ENCODE assay signal across 39 cellular contexts in genomic region chr11:123800041-123800440, GRCh38. TPM values are rescaled to one million over a fixed set of nuclear protein-coding genes. Genes with fewer than 3 reads are reported as not detected.
DNase-seq lines count a peak whose midpoint lies in the region; ATAC-seq, FAIRE-seq and TF ChIP-seq lines count a peak whose summit lies in the region.
"Had no signal": no experiment of that assay in that cellular context is flagged by ENCODE, and none has a peak within 500 bp of the region (broad histone marks: within the 10 kb centered on the region; RNA-seq: fewer than 3 reads in every experiment).

No MANE protein-coding gene starts in this region.

- peak overlapping the region; percentile 50 for H2AFZ ChIP-seq in H9 (ENCODE audit: low read length)

- H3K4me1 ChIP-seq in BLaER1 (peaks cover 44% of the 10 kb centered on the region), H9 (ENCODE audit: insufficient read depth, low read length) (no peaks in the 10 kb centered on the region), small intestine (ENCODE audit: control insufficient read depth in 2 of 2, insufficient read depth in 1 of 2, low read depth in 1 of 2, low read length in 1 of 2) (no peaks in the 10 kb centered on the region)
- H3K4me1 ChIP-seq: A549, HAP-1, heart left ventricle, psoas muscle, upper lobe of right lung had no signal

- no peaks in the 10 kb centered on the region for H3K79me2 ChIP-seq in H9 (ENCODE audit: insufficient read depth, low read length)

- H2BK20ac ChIP-seq in H9 (ENCODE audit: low read depth, low read length, poor library complexity, severe bottlenecking): no peak overlapping the region

- H2BK15ac ChIP-seq in H9 (ENCODE audit: low read depth, low read length): no peak overlapping the region; the same call in 1 of the 2 replicates

- no peaks in the 10 kb centered on the region for H3K27me3 ChIP-seq in BLaER1
- no peaks in the 10 kb centered on the region for H3K27me3 ChIP-seq in H9 (ENCODE audit: insufficient read depth, low read length)
- no peaks in the 10 kb centered on the region for H3K27me3 ChIP-seq in small intestine (ENCODE audit: control insufficient read depth in 2 of 2, insufficient read depth in 2 of 2, low read length in 2 of 2)
- H3K27me3 ChIP-seq: brain microvascular endothelial cell, heart left ventricle, MG63, upper lobe of right lung had no signal

- no peak for DNase-seq in H9
- peak; percentile 93 for DNase-seq in NCI-H82 (lab: John Stamatoyannopoulos, UW)
- peak; percentile 93 for DNase-seq in myocyte (ENCODE audit: low read depth)
- no peak for DNase-seq in EL
- DNase-seq in DMS153 (lab: John Stamatoyannopoulos, UW): no peak
- DNase-seq in small intestine: no peak
- DNase-seq: activated CD4-positive, alpha-beta T cell treated with anti-CD3 and anti-CD28 coated beads for 48 hours; activated naive CD4-positive, alpha-beta T cell treated with anti-CD3 and anti-CD28 coated beads, Interleukin-2, amount 50 U/mL, for 16 hours; activated T-cell treated with anti-CD3 and anti-CD28 coated beads for 4 hours; amniotic stem cell; brain microvascular endothelial cell; CD4-positive, alpha-beta memory T cell; cerebellar nuclear complex; dermis blood vessel endothelial cell; endodermal cell; foreskin fibroblast; heart left ventricle; KBM-7; MG63; naive thymus-derived CD4-positive, alpha-beta T cell; NCI-H1105 treated with DMSO at 0.1 percent for 48 hours; NCI-H510A treated with DMSO at 0.1 percent for 48 hours; psoas muscle; SIG-M5; stimulated activated naive B cell treated with anti-CD40 and anti-IgM and Interleukin-4, amounts not matched to agents 10 μg/mL and 1 μg/mL and 100 μg/mL, for 72 hours; T1000; upper lobe of right lung had no signal

- no peak overlapping the region for H3T11ph ChIP-seq in H9 (ENCODE audit: low read length)

- H3K18ac ChIP-seq in H9 (ENCODE audit: insufficient read length, low read depth, low read length): no peak overlapping the region

- H3K27me3 Mint-ChIP-seq in H9 (ENCODE audit: low read depth): no peaks in the 10 kb centered on the region

- H4K20me1 ChIP-seq in BLaER1 (no peaks in the 10 kb centered on the region), H9 (ENCODE audit: control insufficient read depth, insufficient read depth, insufficient read length) (no peaks in the 10 kb centered on the region)

- no peak overlapping the region for H3K4ac ChIP-seq in H9 (ENCODE audit: low read depth, low read length)

- peak overlapping the region; percentile 69 for H3K4me2 ChIP-seq in BLaER1
- no peak overlapping the region for H3K4me2 ChIP-seq in H9 (ENCODE audit: insufficient read depth, insufficient read length, low read length)
- H3K4me2 ChIP-seq: A549 had no signal

- no peak overlapping the region for H4K5ac ChIP-seq in H9 (ENCODE audit: insufficient read length, low read depth, low read length)

- no peak for FAIRE-seq in small intestine (lab: Jason Lieb, UNC)
- FAIRE-seq: A549, GM12891, keratinocyte had no signal

- no peak overlapping the region for H2BK120ac ChIP-seq in H9 (ENCODE audit: low read depth, low read length, poor library complexity, severe bottlenecking)

- no peak overlapping the region for H3K14ac ChIP-seq in H9 (ENCODE audit: insufficient read depth, low read length)

- H3K4me3 ChIP-seq in BLaER1 (no peak overlapping the region), small intestine (ENCODE audit: low read depth in 1 of 2, low read length in 2 of 2) (no peak overlapping the region)
- H3K4me3 ChIP-seq: A549, HAP-1, heart left ventricle, MG63, psoas muscle, upper lobe of right lung had no signal

- H3K4me1 Mint-ChIP-seq in H9: peaks cover 14 to 27% of the 10 kb centered on the region in 2 experiments
- H3K4me1 Mint-ChIP-seq: CD4-positive, alpha-beta memory T cell had no signal

- no peak overlapping the region for H3K23ac ChIP-seq in H9 (ENCODE audit: insufficient read length, low read depth, low read length)

- H3K36me3 ChIP-seq in BLaER1 (no peaks in the 10 kb centered on the region), small intestine (ENCODE audit: control insufficient read depth in 2 of 2, insufficient read depth in 2 of 2, low read length in 2 of 2) (no peaks in the 10 kb centered on the region)
- H3K36me3 ChIP-seq: brain microvascular endothelial cell, HAP-1, heart left ventricle, MG63, upper lobe of right lung had no signal

- no peak for ATAC-seq in HG03457 (IDR thresholded peaks at IDR 0.05; ENCODE audit: unreplicated experiment)
- ATAC-seq: A549; heart left ventricle; naive thymus-derived CD4-positive, alpha-beta T cell; Panc1; psoas muscle; stimulated activated naive B cell treated with anti-CD40 and anti-IgM and Interleukin-4, amounts not matched to agents 10 μg/mL and 1 μg/mL and 100 μg/mL, for 72 hours; upper lobe of right lung had no signal

- H3K23me2 ChIP-seq in H9 (ENCODE audit: insufficient read length, low read depth, low read length, poor library complexity, severe bottlenecking): no peaks in the 10 kb centered on the region

- no peak overlapping the region; the same call in 1 of the 2 replicates for H3K27ac ChIP-seq in BLaER1
- no peak overlapping the region for H3K27ac ChIP-seq in H9 (ENCODE audit: insufficient read length, low read depth, low read length)
- H3K27ac ChIP-seq in small intestine (ENCODE audit: low read depth in 1 of 2, low read length in 1 of 2): no peak overlapping the region
- H3K27ac ChIP-seq: A549, brain microvascular endothelial cell, heart left ventricle, HL-60, psoas muscle, upper lobe of right lung, VCaP had no signal

- H3K9me3 ChIP-seq in BLaER1 (peaks cover 9% of the 10 kb centered on the region), H9 (ENCODE audit: control insufficient read depth, low read depth, low read length) (no peaks in the 10 kb centered on the region), small intestine (ENCODE audit: control insufficient read depth, low read depth) (no peaks in the 10 kb centered on the region)
- H3K9me3 ChIP-seq: A549, HAP-1, heart left ventricle, MG63, psoas muscle, upper lobe of right lung had no signal

- no peak overlapping the region for H3K4me3 Mint-ChIP-seq in H9
- H3K4me3 Mint-ChIP-seq: CD4-positive, alpha-beta memory T cell; endodermal cell; naive thymus-derived CD4-positive, alpha-beta T cell; stimulated activated naive B cell treated with anti-CD40 and anti-IgM and Interleukin-4, amounts not matched to agents 10 μg/mL and 1 μg/mL and 100 μg/mL, for 72 hours had no signal

- no peak overlapping the region for H3K27ac Mint-ChIP-seq in H9
- H3K27ac Mint-ChIP-seq: activated T-helper 2 cell treated with anti-CD3 and anti-CD28 coated beads, Interferon-gamma antibody, Interleukin-2, Interleukin-4, amounts not matched to agents 10 μg/mL and 5 μg/mL and 100 μg/mL, durations not matched to agents 14 hours and 24 hours and 36 hours; CD4-positive, alpha-beta memory T cell; endodermal cell; naive thymus-derived CD4-positive, alpha-beta T cell; stimulated activated naive B cell treated with anti-CD40 and anti-IgM and Interleukin-4, amounts not matched to agents 10 μg/mL and 1 μg/mL and 100 μg/mL, for 72 hours had no signal

- H2BK5ac ChIP-seq in H9 (ENCODE audit: insufficient read length, low read length): no peak overlapping the region

- peaks cover 0 to 10% (median 9%) of the 10 kb centered on the region in 3 experiments; a peak in 6 of 7 replicates for H3K36me3 Mint-ChIP-seq in H9 (ENCODE audit: insufficient read depth in 1 of 3, low read depth in 3 of 3)
- H3K36me3 Mint-ChIP-seq: CD4-positive, alpha-beta memory T cell; naive thymus-derived CD4-positive, alpha-beta T cell; stimulated activated naive B cell treated with anti-CD40 and anti-IgM and Interleukin-4, amounts not matched to agents 10 μg/mL and 1 μg/mL and 100 μg/mL, for 72 hours had no signal

- no peaks in the 10 kb centered on the region for H3K79me1 ChIP-seq in H9 (ENCODE audit: insufficient read depth, low read depth, low read length, poor library complexity, severe bottlenecking)

- H2BK12ac ChIP-seq in H9 (ENCODE audit: insufficient read length, low read depth, low read length): no peak overlapping the region

- no CpG with 5 or more reads among the region's 3 CpGs for WGBS in H9 (ENCODE audit: extremely low coverage, insufficient read length, low lambda C conversion rate)
- 69 to 84% (median 79%) methylated on average over 3 of the region's 3 CpGs for WGBS in small intestine, 3 donors

- H4K8ac ChIP-seq in H9 (replicated peaks; ENCODE audit: insufficient read length, low read depth, low read length): no peak overlapping the region

- H3K9me3 Mint-ChIP-seq in H9: peaks cover 5 to 8% of the 10 kb centered on the region in 2 experiments; a peak in 4 of 5 replicates
- H3K9me3 Mint-ChIP-seq: activated T-helper 2 cell treated with anti-CD3 and anti-CD28 coated beads, Interferon-gamma antibody, Interleukin-2, Interleukin-4, amounts not matched to agents 10 μg/mL and 5 μg/mL and 100 μg/mL, durations not matched to agents 14 hours and 24 hours and 36 hours; naive thymus-derived CD4-positive, alpha-beta T cell had no signal

- H2AK5ac ChIP-seq in H9 (ENCODE audit: insufficient read length, low read length): no peak overlapping the region

- H3K9ac ChIP-seq in BLaER1: no peak overlapping the region
- H3K9ac ChIP-seq in H9 (ENCODE audit: extremely low read depth, insufficient read length, low read length): no peak overlapping the region

- H4K91ac ChIP-seq in H9 (ENCODE audit: insufficient read length, low read depth, low read length): no peak overlapping the region

- H3K56ac ChIP-seq in H9 (ENCODE audit: insufficient read length, low read depth, low read length): no peak overlapping the region

- no peak for TF ChIP-seq CTCF in H9 (conservative IDR thresholded peaks at IDR 0.05)

RNA-seq across cellular contexts. Expression of gene OR6M1, which starts 6.1 kb away (rescaled TPM):
- total RNA-seq in H9 (2021): not detected in 2 replicates
- total RNA-seq in myocyte: not detected in 2 replicates
- not detected for polyA plus RNA-seq in myocyte (2012)
- polyA plus RNA-seq in small intestine: not detected
- total RNA-seq: activated T-helper 2 cell treated with anti-CD3 and anti-CD28 coated beads, Interferon-gamma antibody, Interleukin-2, Interleukin-4, amounts not matched to agents 10 μg/mL and 5 μg/mL and 100 μg/mL, durations not matched to agents 14 hours and 24 hours and 36 hours; CD4-positive, alpha-beta memory T cell; dermis blood vessel endothelial cell; endodermal cell; heart left ventricle; lower leg skin; naive thymus-derived CD4-positive, alpha-beta T cell; psoas muscle; upper lobe of right lung had no signal
- polyA plus RNA-seq: A549; CD4-positive, alpha-beta memory T cell; esophagus; heart left ventricle; keratinocyte; naive thymus-derived CD4-positive, alpha-beta T cell; psoas muscle had no signal

RNA-seq across cellular contexts. Expression of gene OR6X1, which starts 45.7 kb away (rescaled TPM):
- total RNA-seq in H9 (2021) (not detected in 2 replicates), myocyte (not detected in 2 replicates)
- polyA plus RNA-seq in myocyte (2012): not detected
- polyA plus RNA-seq in small intestine: not detected
- total RNA-seq: activated T-helper 2 cell treated with anti-CD3 and anti-CD28 coated beads, Interferon-gamma antibody, Interleukin-2, Interleukin-4, amounts not matched to agents 10 μg/mL and 5 μg/mL and 100 μg/mL, durations not matched to agents 14 hours and 24 hours and 36 hours; CD4-positive, alpha-beta memory T cell; dermis blood vessel endothelial cell; endodermal cell; heart left ventricle; lower leg skin; naive thymus-derived CD4-positive, alpha-beta T cell; psoas muscle; upper lobe of right lung had no signal
- polyA plus RNA-seq: A549; CD4-positive, alpha-beta memory T cell; esophagus; heart left ventricle; keratinocyte; naive thymus-derived CD4-positive, alpha-beta T cell; psoas muscle had no signal

RNA-seq across cellular contexts. Expression of gene ZNF202, which starts 58.6 kb away (rescaled TPM):
- total RNA-seq in H9 (2021) (46.5 and 49.2 TPM in 2 replicates), myocyte (7.0 and 10.1 TPM in 2 replicates)
- 8.0 TPM for polyA plus RNA-seq in myocyte (2012)
- polyA plus RNA-seq in small intestine: 1 to 10 TPM; 3.6 to 6.6 (median 4.6) TPM

Comparison
In these comparisons a context has a peak if more than half of its experiments do, and no peak if none do; other contexts are left out.
1. DNase-seq: peak in NCI-H82 (single experiment) and myocyte (single experiment); none in H9 (single experiment), EL (single experiment), DMS153 (single experiment) and small intestine (single experiment).